In the genomic region with DNA sequence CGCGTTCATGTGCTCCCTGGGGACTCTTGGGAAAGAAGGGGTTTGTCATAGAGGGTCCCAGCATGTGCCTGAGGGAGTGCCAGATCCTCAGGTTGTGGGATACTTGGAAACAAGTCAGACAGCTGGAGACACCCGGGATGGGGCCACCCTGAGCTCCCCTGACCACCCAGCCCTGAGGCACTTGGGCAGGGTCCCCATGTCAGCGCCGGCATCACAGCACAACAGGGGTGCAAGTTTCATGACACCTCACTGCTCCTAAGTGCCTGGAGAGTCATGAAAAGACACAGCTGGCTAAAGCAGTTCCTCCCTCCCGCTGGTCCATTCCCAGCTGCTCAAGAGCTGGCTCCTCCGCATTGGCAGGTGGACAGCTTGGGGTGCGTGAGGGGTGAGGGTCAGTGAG, we compare ENCODE assay signal across 29 cellular contexts.
"Had no signal": no experiment of that assay in that cellular context is flagged by ENCODE, and none has a peak within 500 bp of the region (broad histone marks: within the 10 kb centered on the region; RNA-seq: fewer than 3 reads in every experiment).

No MANE protein-coding gene starts in this region.

- H3K4me3 ChIP-seq: left ventricle myocardium inferior, right lobe of liver, skin epidermis, stomach, thyroid gland, upper lobe of left lung, vagina had no signal

- DNase-seq: activated CD4-positive, alpha-beta memory T cell treated with anti-CD3 and anti-CD28 coated beads, Interleukin-2, amount 10 ng/mL, durations not matched to agents 7 days and 5 days; activated CD4-positive, alpha-beta T cell treated with anti-CD3 and anti-CD28 coated beads for 1 hour; activated CD4-positive, alpha-beta T cell treated with anti-CD3 and anti-CD28 coated beads, Interleukin-2, amount 10 ng/mL, durations not matched to agents 7 days and 5 days; activated CD8-positive, alpha-beta memory T cell treated with anti-CD3 and anti-CD28 coated beads, Interleukin-2, amount 50 U/mL, for 48 hours; activated gamma-delta T cell treated with Interleukin-2 at 50 U/mL for 16 hours; activated naive CD4-positive, alpha-beta T cell treated with anti-CD3 and anti-CD28 coated beads, Interleukin-2, amount 50 U/mL, for 16 hours; activated T-cell treated with anti-CD3 and anti-CD28 coated beads, Interleukin-2, amount 50 U/mL, for 24 hours; amniotic stem cell; central memory CD4-positive, alpha-beta T cell; endodermal cell; foreskin fibroblast; islet precursor cell; left ventricle myocardium inferior; naive thymus-derived CD4-positive, alpha-beta T cell; posterior cingulate gyrus; right lobe of liver; stimulated activated CD4-positive, alpha-beta T cell treated with anti-CD3 and anti-CD28 coated beads, Interleukin-12 subunit alpha, Interleukin-12 subunit beta, amount 100 ng/mL, for 4 hours; stimulated activated CD4-positive, alpha-beta T cell treated with anti-CD3 and anti-CD28 coated beads, Interleukin-4, amount 100 ng/mL, for 24 hours; stimulated activated CD8-positive, alpha-beta memory T cell treated with anti-CD3 and anti-CD28 coated beads, Interleukin-4, amount 100 ng/mL, for 48 hours; stimulated activated naive B cell treated with anti-CD40 and anti-IgM and Interleukin-4, amounts not matched to agents 10 μg/mL and 1 μg/mL and 100 μg/mL, for 72 hours; stomach; T-helper 2 cell; thyroid gland had no signal

- H3K9me3 Mint-ChIP-seq: activated CD4-positive, alpha-beta memory T cell treated with anti-CD3 and anti-CD28 coated beads, Interleukin-2, amount 10 ng/mL, durations not matched to agents 7 days and 5 days; activated CD4-positive, alpha-beta T cell treated with anti-CD3 and anti-CD28 coated beads, Interleukin-2, amount 10 ng/mL, durations not matched to agents 7 days and 5 days; activated T-cell treated with anti-CD3 and anti-CD28 coated beads, Interleukin-2, amount 50 U/mL, for 24 hours; dendritic cell treated with granulocyte-macrophage colony-stimulating factor and Interleukin-4, amounts not matched to agents 40 ng/mL and 50 ng/mL, for 4 days; endodermal cell; mesothelial cell of epicardium; naive thymus-derived CD4-positive, alpha-beta T cell; stimulated activated naive B cell treated with anti-CD40 and anti-IgM and Interleukin-4, amounts not matched to agents 10 μg/mL and 1 μg/mL and 100 μg/mL, for 72 hours had no signal

- H3K27ac Mint-ChIP-seq: activated CD4-positive, alpha-beta memory T cell treated with anti-CD3 and anti-CD28 coated beads, Interleukin-2, amount 10 ng/mL, durations not matched to agents 7 days and 5 days; activated CD4-positive, alpha-beta T cell treated with anti-CD3 and anti-CD28 coated beads, Interleukin-2, amount 10 ng/mL, durations not matched to agents 7 days and 5 days; dendritic cell treated with granulocyte-macrophage colony-stimulating factor and Interleukin-4, amounts not matched to agents 40 ng/mL and 50 ng/mL, for 4 days; mesothelial cell of epicardium had no signal

- H3K27ac ChIP-seq: left ventricle myocardium inferior, right lobe of liver, stomach, thyroid gland, upper lobe of left lung, vagina had no signal

- H3K4me3 Mint-ChIP-seq: activated CD4-positive, alpha-beta memory T cell treated with anti-CD3 and anti-CD28 coated beads, Interleukin-2, amount 10 ng/mL, durations not matched to agents 7 days and 5 days; activated CD4-positive, alpha-beta T cell treated with anti-CD3 and anti-CD28 coated beads, Interleukin-2, amount 10 ng/mL, durations not matched to agents 7 days and 5 days; activated T-cell treated with anti-CD3 and anti-CD28 coated beads, Interleukin-2, amount 50 U/mL, for 24 hours; dendritic cell treated with granulocyte-macrophage colony-stimulating factor and Interleukin-4, amounts not matched to agents 40 ng/mL and 50 ng/mL, for 4 days; endodermal cell; mesothelial cell of epicardium; naive thymus-derived CD4-positive, alpha-beta T cell had no signal

- H3K27me3 Mint-ChIP-seq: activated CD4-positive, alpha-beta memory T cell treated with anti-CD3 and anti-CD28 coated beads, Interleukin-2, amount 10 ng/mL, durations not matched to agents 7 days and 5 days; activated CD4-positive, alpha-beta T cell treated with anti-CD3 and anti-CD28 coated beads, Interleukin-2, amount 10 ng/mL, durations not matched to agents 7 days and 5 days; activated T-cell treated with anti-CD3 and anti-CD28 coated beads, Interleukin-2, amount 50 U/mL, for 24 hours; dendritic cell treated with granulocyte-macrophage colony-stimulating factor and Interleukin-4, amounts not matched to agents 40 ng/mL and 50 ng/mL, for 4 days; naive thymus-derived CD4-positive, alpha-beta T cell; stimulated activated naive B cell treated with anti-CD40 and anti-IgM and Interleukin-4, amounts not matched to agents 10 μg/mL and 1 μg/mL and 100 μg/mL, for 72 hours had no signal

- H3K27me3 ChIP-seq: right lobe of liver, stomach, thyroid gland, upper lobe of left lung, vagina had no signal

- ATAC-seq: esophagus mucosa; naive thymus-derived CD4-positive, alpha-beta T cell; right lobe of liver had no signal

- H3K9me3 ChIP-seq: left ventricle myocardium inferior, right lobe of liver, stomach, thyroid gland, upper lobe of left lung, vagina had no signal

- H3K4me1 ChIP-seq: thyroid gland had no signal
